Comparison of ENCODE assay signal across 1 cellular context in genomic region chr20:38979842-38980241, GRCh38.
TF ChIP-seq lines count a peak whose summit lies in the region.

No MANE protein-coding gene starts in this region.

TF ChIP-seq in IMR-90, 13 proteins besides CTCF, POLR2A, EP300 and RAD21 (continued from another document):
- no peak for TF ChIP-seq USF2 (IDR thresholded peaks at IDR 0.05; ENCODE audit: low read depth, low read length)
